In the genomic region with DNA sequence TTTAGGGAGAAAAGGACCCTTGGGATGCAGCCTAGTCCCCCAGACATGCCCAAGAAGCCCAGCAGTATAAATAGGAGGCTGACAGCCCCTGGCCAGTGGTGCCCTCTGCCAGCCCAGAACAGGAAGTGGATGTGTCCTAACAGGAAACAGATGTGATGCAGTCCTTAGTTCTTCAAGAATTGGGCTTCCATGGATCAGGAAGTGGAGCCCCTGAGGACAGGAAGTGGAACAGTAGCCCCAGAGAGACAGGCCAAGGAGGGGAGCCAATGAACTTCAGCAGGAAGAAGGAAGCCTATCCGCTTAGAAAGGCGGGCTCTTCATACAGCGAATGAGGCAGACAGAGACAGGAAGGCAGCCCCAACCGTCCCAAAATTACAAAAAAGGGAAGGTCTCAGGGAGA, we compare ENCODE assay signal across 8 cellular contexts. TPM values are rescaled to one million over a fixed set of nuclear protein-coding genes. Genes with fewer than 3 reads are reported as not detected.
DNase-seq lines count a peak whose midpoint lies in the region; ATAC-seq and TF ChIP-seq lines count a peak whose summit lies in the region.

No MANE protein-coding gene starts in this region.

- H3K4me1 Mint-ChIP-seq in CD4-positive, CD25-positive, alpha-beta regulatory T cell: peaks cover 4 to 37% (median 20%) of the 10 kb centered on the region in 4 donors

- CTCF ChIA-PET in GM10248 (lab: Yijun Ruan, JAX): interaction anchor here (2.3 to 5.9 kb wide), 6 partner anchors 11 to 239 kb away, joined by 7 to 73 read pairs (median 18); no protein-coding TSS in a partner anchor

- H3K9me3 ChIP-seq in CD4-positive, CD25-positive, alpha-beta regulatory T cell (ENCODE audit: control insufficient read depth in 2 of 2, low read length in 2 of 2): no peaks in the 10 kb centered on the region
- no peaks in the 10 kb centered on the region for H3K9me3 ChIP-seq in mucosa of rectum (ENCODE audit: control insufficient read depth in 2 of 2, low read length in 2 of 2)

- peak in 1 of 3 donors; percentile 55 for DNase-seq in CD4-positive, CD25-positive, alpha-beta regulatory T cell
- DNase-seq in NCI-H226 (peak; percentile 38), GM10248 (ENCODE audit: extremely low spot score) (no peak), NCI-H2227 treated with DMSO at 0.1 percent for 48 hours (lab: John Stamatoyannopoulos, UW) (no peak)

- H3K36me3 Mint-ChIP-seq in CD4-positive, CD25-positive, alpha-beta regulatory T cell: no peaks in the 10 kb centered on the region

- no peak overlapping the region for H3K9ac ChIP-seq in mucosa of rectum (ENCODE audit: low read depth in 1 of 2, low read length in 2 of 2)

- H3K27me3 ChIP-seq in CD4-positive, CD25-positive, alpha-beta regulatory T cell (ENCODE audit: control insufficient read depth, insufficient read depth, low read length): no peaks in the 10 kb centered on the region
- no peaks in the 10 kb centered on the region for H3K27me3 ChIP-seq in mucosa of rectum (ENCODE audit: control insufficient read depth in 2 of 2, insufficient read depth in 2 of 2, low read length in 2 of 2)

- POLR2A ChIA-PET in GM10248 (lab: Yijun Ruan, JAX): no interaction called here

- H3K36me3 ChIP-seq in CD4-positive, CD25-positive, alpha-beta regulatory T cell (ENCODE audit: control insufficient read depth, insufficient read depth, low read length): no peaks in the 10 kb centered on the region
- H3K36me3 ChIP-seq in mucosa of rectum (ENCODE audit: control insufficient read depth in 2 of 2, insufficient read depth in 2 of 2, low read length in 2 of 2): no peaks in the 10 kb centered on the region

- H3K4me1 ChIP-seq in CD4-positive, CD25-positive, alpha-beta regulatory T cell (ENCODE audit: control insufficient read depth, insufficient read depth, low read length, poor library complexity, severe bottlenecking): peaks cover 24% of the 10 kb centered on the region
- H3K4me1 ChIP-seq in mucosa of rectum (ENCODE audit: control insufficient read depth in 2 of 2, insufficient read depth in 2 of 2, low read length in 2 of 2): peaks cover 10 to 13% of the 10 kb centered on the region in 2 donors

- H3K4me3 Mint-ChIP-seq in CD4-positive, CD25-positive, alpha-beta regulatory T cell: peak overlapping the region; percentile 0 to 92 (median 76)

- no peaks in the 10 kb centered on the region for H3K27me3 Mint-ChIP-seq in CD4-positive, CD25-positive, alpha-beta regulatory T cell

- TF ChIP-seq CTCF in GM10248 (IDR thresholded peaks at IDR 0.05; ENCODE audit: control extremely low read depth, extremely low read depth, low read depth, missing control alignments): no peak

- no peak for ATAC-seq in CD4-positive, CD25-positive, alpha-beta regulatory T cell (ENCODE audit: low read depth in 2 of 2)
- ATAC-seq in HG03565 (IDR thresholded peaks at IDR 0.05; ENCODE audit: unreplicated experiment) (no peak), HG03432 (IDR thresholded peaks at IDR 0.05; ENCODE audit: unreplicated experiment) (no peak)

- H3K9me3 Mint-ChIP-seq in CD4-positive, CD25-positive, alpha-beta regulatory T cell: no peaks in the 10 kb centered on the region

- H3K27ac ChIP-seq in CD4-positive, CD25-positive, alpha-beta regulatory T cell (ENCODE audit: insufficient read depth, low read length, poor library complexity, severe bottlenecking): peak overlapping the region; percentile 69
- H3K27ac ChIP-seq in cingulate gyrus (ENCODE audit: low read depth, low read length) (peak overlapping the region; percentile 65), mucosa of rectum (ENCODE audit: low read depth in 2 of 2, low read length in 2 of 2) (peak overlapping the region; percentile 40 to 76)

- no peak overlapping the region for H3K4me3 ChIP-seq in CD4-positive, CD25-positive, alpha-beta regulatory T cell (ENCODE audit: low read depth, low read length)
- H3K4me3 ChIP-seq in mucosa of rectum (ENCODE audit: low read length in 2 of 2): no peak overlapping the region

- H3K27ac Mint-ChIP-seq in CD4-positive, CD25-positive, alpha-beta regulatory T cell: peak overlapping the region; percentile 84 to 95 (median 93)

RNA-seq across cellular contexts. Expression of a gene that starts 7.2 kb away (rescaled TPM):
- total RNA-seq in CD4-positive, CD25-positive, alpha-beta regulatory T cell: 0.30 TPM
- polyA plus RNA-seq in CD4-positive, CD25-positive, alpha-beta regulatory T cell: not detected

RNA-seq across cellular contexts. Expression of a gene that starts 9.7 kb away (rescaled TPM):
- total RNA-seq in CD4-positive, CD25-positive, alpha-beta regulatory T cell: 22.9 TPM
- 10 to 100 TPM; 31.4 to 43.7 (median 41.2) TPM for polyA plus RNA-seq in CD4-positive, CD25-positive, alpha-beta regulatory T cell

RNA-seq across cellular contexts. Expression of a gene that starts 19.8 kb away (rescaled TPM):
- total RNA-seq in CD4-positive, CD25-positive, alpha-beta regulatory T cell: 13.0 TPM
- polyA plus RNA-seq in CD4-positive, CD25-positive, alpha-beta regulatory T cell: under 1 TPM in 3 of 4 donors, not detected in 1; 0.14 to 0.21 (median 0.17) TPM

RNA-seq across cellular contexts. Expression of a gene that starts 45.3 kb away (rescaled TPM):
- 7.7 TPM for total RNA-seq in CD4-positive, CD25-positive, alpha-beta regulatory T cell
- polyA plus RNA-seq in CD4-positive, CD25-positive, alpha-beta regulatory T cell: 10 to 100 TPM; 30.7 to 34.7 (median 31.7) TPM

RNA-seq across cellular contexts. Expression of a gene that starts 54.0 kb away (rescaled TPM):
- 35.2 TPM for total RNA-seq in CD4-positive, CD25-positive, alpha-beta regulatory T cell
- 1 to 10 TPM in 1 of 4 donors, under 1 TPM in 3; 0.33 to 1.4 (median 0.63) TPM for polyA plus RNA-seq in CD4-positive, CD25-positive, alpha-beta regulatory T cell
